In the genomic region with DNA sequence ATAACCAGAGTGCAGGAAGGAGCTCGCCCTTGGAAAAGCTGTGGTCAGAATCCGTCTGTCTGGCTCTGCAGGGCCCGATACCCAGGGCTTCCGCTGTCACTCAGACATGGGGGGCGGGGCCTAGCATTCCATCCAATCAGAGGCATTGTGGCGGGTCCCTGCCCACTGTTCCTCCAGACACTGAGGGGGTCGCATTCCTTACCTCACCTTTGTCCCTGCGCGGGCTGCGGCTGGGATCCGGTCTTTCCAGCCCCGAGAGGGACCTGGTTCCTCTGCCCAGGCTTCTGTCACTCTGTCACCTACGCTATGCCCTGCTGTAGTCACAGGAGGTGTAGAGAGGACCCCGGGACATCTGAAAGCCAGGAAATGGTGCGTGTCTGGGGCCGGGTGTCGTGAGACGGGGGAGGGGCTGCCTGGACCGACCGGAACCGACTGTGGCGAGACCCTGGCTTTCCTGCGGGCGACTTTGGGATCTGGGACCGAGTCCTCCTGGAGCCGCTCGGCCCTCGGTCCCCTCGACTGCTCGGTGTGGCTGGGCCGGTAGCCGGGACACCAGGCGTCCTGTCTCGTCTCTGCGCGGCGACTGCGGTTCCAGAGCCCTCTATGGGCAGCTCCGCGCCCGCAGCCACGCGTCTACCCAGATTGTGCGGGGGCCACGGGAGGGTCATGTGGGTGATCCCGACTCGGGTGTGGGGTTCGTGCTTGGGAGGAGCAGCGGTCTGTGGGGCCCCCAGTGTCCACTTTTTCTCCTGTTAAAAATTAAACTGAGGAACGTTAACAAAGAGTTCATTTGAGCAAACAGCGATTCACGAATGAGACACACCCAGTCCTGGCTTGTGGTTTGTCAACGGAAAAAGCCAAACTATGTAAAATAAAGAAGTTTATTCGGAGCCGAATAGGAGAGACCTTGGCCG, we compare ENCODE assay signal across 1 cellular context.
A peak's percentile ranks its signal among the peaks of the same experiment; 100 is the strongest.
TF ChIP-seq lines count a peak whose summit lies in the region.

A gene (plus strand): TSS at position 165 of the 914 bp plus-strand sequence. CDS start 142 bp downstream, at position 307.

TF ChIP-seq in HepG2, 621 proteins besides CTCF, POLR2A, EP300 and RAD21 (continued from another document):
- TF ChIP-seq, protein P1, sequence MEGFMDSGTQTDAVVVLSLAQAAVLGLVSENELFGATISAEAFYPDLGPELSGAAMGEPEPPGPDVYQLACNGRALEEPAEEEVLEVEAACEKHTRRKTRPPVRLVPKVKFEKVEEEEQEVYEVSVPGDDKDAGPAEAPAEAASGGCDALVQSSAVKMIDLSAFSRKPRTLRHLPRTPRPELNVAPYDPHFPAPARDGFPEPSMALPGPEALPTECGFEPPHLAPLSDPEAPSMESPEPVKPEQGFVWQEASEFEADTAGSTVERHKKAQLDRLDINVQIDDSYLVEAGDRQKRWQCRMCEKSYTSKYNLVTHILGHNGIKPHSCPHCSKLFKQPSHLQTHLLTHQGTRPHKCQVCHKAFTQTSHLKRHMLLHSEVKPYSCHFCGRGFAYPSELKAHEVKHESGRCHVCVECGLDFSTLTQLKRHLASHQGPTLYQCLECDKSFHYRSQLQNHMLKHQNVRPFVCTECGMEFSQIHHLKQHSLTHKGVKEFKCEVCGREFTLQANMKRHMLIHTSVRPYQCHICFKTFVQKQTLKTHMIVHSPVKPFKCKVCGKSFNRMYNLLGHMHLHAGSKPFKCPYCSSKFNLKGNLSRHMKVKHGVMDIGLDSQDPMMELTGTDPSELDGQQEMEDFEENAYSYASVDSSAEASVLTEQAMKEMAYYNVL (CRISPR knock-in tag; IDR thresholded peaks at IDR 0.05; ENCODE audit: borderline replicate concordance), result 0 out of 2 replicates have a peak, but pooled peaks have one; percentile 58
- no peak for TF ChIP-seq ZNF879 (CRISPR knock-in tag; IDR thresholded peaks at IDR 0.05)
- no peak for TF ChIP-seq NFIC (IDR thresholded peaks at IDR 0.05; ENCODE audit: low read length)
- TF ChIP-seq, protein P2, sequence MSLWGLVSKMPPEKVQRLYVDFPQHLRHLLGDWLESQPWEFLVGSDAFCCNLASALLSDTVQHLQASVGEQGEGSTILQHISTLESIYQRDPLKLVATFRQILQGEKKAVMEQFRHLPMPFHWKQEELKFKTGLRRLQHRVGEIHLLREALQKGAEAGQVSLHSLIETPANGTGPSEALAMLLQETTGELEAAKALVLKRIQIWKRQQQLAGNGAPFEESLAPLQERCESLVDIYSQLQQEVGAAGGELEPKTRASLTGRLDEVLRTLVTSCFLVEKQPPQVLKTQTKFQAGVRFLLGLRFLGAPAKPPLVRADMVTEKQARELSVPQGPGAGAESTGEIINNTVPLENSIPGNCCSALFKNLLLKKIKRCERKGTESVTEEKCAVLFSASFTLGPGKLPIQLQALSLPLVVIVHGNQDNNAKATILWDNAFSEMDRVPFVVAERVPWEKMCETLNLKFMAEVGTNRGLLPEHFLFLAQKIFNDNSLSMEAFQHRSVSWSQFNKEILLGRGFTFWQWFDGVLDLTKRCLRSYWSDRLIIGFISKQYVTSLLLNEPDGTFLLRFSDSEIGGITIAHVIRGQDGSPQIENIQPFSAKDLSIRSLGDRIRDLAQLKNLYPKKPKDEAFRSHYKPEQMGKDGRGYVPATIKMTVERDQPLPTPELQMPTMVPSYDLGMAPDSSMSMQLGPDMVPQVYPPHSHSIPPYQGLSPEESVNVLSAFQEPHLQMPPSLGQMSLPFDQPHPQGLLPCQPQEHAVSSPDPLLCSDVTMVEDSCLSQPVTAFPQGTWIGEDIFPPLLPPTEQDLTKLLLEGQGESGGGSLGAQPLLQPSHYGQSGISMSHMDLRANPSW (CRISPR knock-in tag; IDR thresholded peaks at IDR 0.05; ENCODE audit: borderline replicate concordance), result peak; percentile 93; the same call in 1 of the 2 replicates
- TF ChIP-seq KAT8 (CRISPR knock-in tag; IDR thresholded peaks at IDR 0.05), result peak; percentile 84
- peak; percentile 88 for TF ChIP-seq ZSCAN29 (CRISPR knock-in tag; conservative IDR thresholded peaks at IDR 0.05)
- TF ChIP-seq SMAD3 (CRISPR knock-in tag; IDR thresholded peaks at IDR 0.05), result peak; percentile 61; the same call in 1 of the 2 replicates
- TF ChIP-seq ZIK1 (CRISPR knock-in tag; IDR thresholded peaks at IDR 0.05; ENCODE audit: borderline replicate concordance, low read depth), result peak; percentile 85; the same call in 1 of the 2 replicates
- TF ChIP-seq NR2F1 (CRISPR knock-in tag; IDR thresholded peaks at IDR 0.05), result peak; percentile 40 to 41; a peak in 2 of 4 replicates
- peak; percentile 71; the same call in 1 of the 2 replicates for TF ChIP-seq ZC3H13 (CRISPR knock-in tag; IDR thresholded peaks at IDR 0.05)
- TF ChIP-seq SIX1 (CRISPR knock-in tag; IDR thresholded peaks at IDR 0.05; ENCODE audit: borderline replicate concordance), result 0 out of 2 replicates have a peak, but pooled peaks have one; percentile 11
- TF ChIP-seq ZNF549 (CRISPR knock-in tag; IDR thresholded peaks at IDR 0.05), result no peak
